12 cellular contexts compared by ENCODE assay signal in the genomic region with DNA sequence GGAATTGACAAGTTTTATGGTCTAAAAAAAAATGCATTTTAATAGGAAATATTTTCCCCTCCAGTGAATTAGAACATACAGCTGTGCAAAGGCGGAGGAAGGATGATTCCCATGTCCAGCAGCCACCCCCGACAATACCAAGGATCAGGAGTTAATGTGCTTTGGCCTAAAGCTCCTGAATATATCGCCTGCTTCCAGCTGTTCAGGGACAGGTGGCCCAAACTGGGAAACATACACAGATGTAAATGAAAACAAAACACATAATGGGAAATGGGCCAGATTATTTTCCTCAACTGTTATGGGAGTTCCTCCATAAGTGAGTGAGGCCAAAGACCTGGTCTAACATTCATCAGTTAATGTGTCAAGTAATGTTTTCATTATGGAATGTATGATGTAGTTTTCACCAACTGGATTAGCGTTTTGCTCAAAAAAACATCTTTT. TPM values are rescaled to one million over a fixed set of nuclear protein-coding genes. Genes with fewer than 3 reads are reported as not detected.
"Had no signal": no experiment of that assay in that cellular context is flagged by ENCODE, and none has a peak within 500 bp of the region (broad histone marks: within the 10 kb centered on the region; RNA-seq: fewer than 3 reads in every experiment).

No MANE protein-coding gene starts in this region.

- DNase-seq: activated CD4-positive, alpha-beta T cell treated with anti-CD3 and anti-CD28 coated beads for 1 hour; activated gamma-delta T cell treated with Interleukin-2 at 50 U/mL for 16 hours; amniotic stem cell; dermis blood vessel endothelial cell; effector memory CD4-positive, alpha-beta T cell; foreskin fibroblast; left colon; midbrain; occipital lobe; T-helper 2 cell; WERI-Rb-1 had no signal

RNA-seq across cellular contexts. Expression of a gene that starts 55.0 kb away (rescaled TPM):
- total RNA-seq: activated T-helper 1 cell treated with anti-CD3 and anti-CD28 coated beads, Interleukin-12 subunit alpha, Interleukin-12 subunit beta, Interleukin-2, Interleukin-4 antibody, amounts not matched to agents 30 ng/mL and 10 ng/mL and 1 ng/mL, durations not matched to agents 14 hours and 24 hours and 36 hours had no signal
